In the genomic region with DNA sequence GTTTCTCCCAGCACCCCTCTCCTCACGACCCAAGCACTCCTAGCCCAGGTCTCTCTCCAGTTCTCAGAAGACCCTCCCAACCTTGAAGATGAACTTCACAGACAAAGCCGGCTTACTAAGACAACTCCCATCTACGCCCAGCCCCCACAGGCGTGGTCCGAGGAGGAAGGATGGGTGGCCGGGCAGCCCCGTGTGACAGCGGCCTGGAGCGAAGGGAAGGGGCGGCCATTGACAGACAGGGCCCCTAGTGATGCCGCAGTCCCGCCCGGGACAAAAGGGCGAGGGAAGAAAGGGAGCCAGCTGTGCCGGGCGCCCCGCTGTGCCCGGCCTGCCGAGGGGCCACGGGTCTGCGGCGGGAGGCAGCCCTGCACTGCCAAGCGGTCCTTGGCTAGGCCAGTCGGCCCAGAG, we compare ENCODE assay signal across 22 cellular contexts. TPM values are rescaled to one million over a fixed set of nuclear protein-coding genes. Genes with fewer than 3 reads are reported as not detected.
DNase-seq lines count a peak whose midpoint lies in the region; ATAC-seq, FAIRE-seq and TF ChIP-seq lines count a peak whose summit lies in the region.
"Had no signal": no experiment of that assay in that cellular context is flagged by ENCODE, and none has a peak within 500 bp of the region (broad histone marks: within the 10 kb centered on the region; RNA-seq: fewer than 3 reads in every experiment).

No MANE protein-coding gene starts in this region.

- peak overlapping the region; percentile 44; the same call in 1 of the 2 replicates for H3K9ac ChIP-seq in ES-I3 (ENCODE audit: low read depth, low read length)
- no peak overlapping the region for H3K9ac ChIP-seq in iPS-18a (ENCODE audit: low read length)

- H3K36me3 ChIP-seq in ES-I3 (ENCODE audit: insufficient read depth, low read length): no peaks in the 10 kb centered on the region
- no peaks in the 10 kb centered on the region for H3K36me3 ChIP-seq in iPS-18a (ENCODE audit: control insufficient read depth, low read depth, low read length)
- H3K36me3 ChIP-seq in psoas muscle (ENCODE audit: insufficient read depth in 1 of 2, low read depth in 1 of 2): no peaks in the 10 kb centered on the region
- H3K36me3 ChIP-seq: HAP-1, SJSA1 had no signal

- no peak for ATAC-seq in WTC11
- no peak for ATAC-seq in psoas muscle
- ATAC-seq: K562, PC-3 had no signal

- H3K27ac Mint-ChIP-seq in WTC11: no peak overlapping the region

- intact Hi-C loops in psoas muscle (cut with DNase I): no loop called here

- H3K9me3 Mint-ChIP-seq in WTC11: no peaks in the 10 kb centered on the region

- CTCF ChIA-PET in WTC11 (lab: Charles Lee): interaction anchor here (1.6 kb wide), 1 partner anchor 9 kb away, joined by 5 read pairs; no protein-coding TSS in a partner anchor

- H3K9me3 ChIP-seq in ES-I3 (ENCODE audit: control insufficient read depth, insufficient read depth, low read length) (no peaks in the 10 kb centered on the region), iPS-18a (ENCODE audit: control insufficient read depth, low read depth, low read length) (no peaks in the 10 kb centered on the region), psoas muscle (no peaks in the 10 kb centered on the region)
- H3K9me3 ChIP-seq: HAP-1 had no signal

- H3K27me3 Mint-ChIP-seq in WTC11 (ENCODE audit: low read depth): peaks cover 100% of the 10 kb centered on the region

- H3K27ac ChIP-seq in iPS-18a (ENCODE audit: low read length): no peak overlapping the region
- H3K27ac ChIP-seq in psoas muscle: no peak overlapping the region
- H3K27ac ChIP-seq: HL-60, SJSA1 had no signal

- peaks cover 100% of the 10 kb centered on the region for H3K27me3 ChIP-seq in iPS-18a (ENCODE audit: control insufficient read depth, insufficient read depth, low read length)
- H3K27me3 ChIP-seq in psoas muscle (ENCODE audit: insufficient read depth in 3 of 3, low read length in 2 of 3): peaks cover 0 to 96% (median 22%) of the 10 kb centered on the region in 3 donors

- WGBS in psoas muscle, 3 donors: 5 to 17% (median 9%) methylated on average over 22 to 24 of the region's 24 CpGs

- peaks cover 83% of the 10 kb centered on the region for H3K4me1 Mint-ChIP-seq in WTC11

- H3K36me3 Mint-ChIP-seq in WTC11: no peaks in the 10 kb centered on the region

- H3K4me3 ChIP-seq in iPS-18a (ENCODE audit: low read length) (peak overlapping the region; percentile 45), psoas muscle (peak overlapping the region; percentile 26)
- H3K4me3 ChIP-seq: HAP-1, K562, SJSA1 had no signal

- DNase-seq in WTC11 (ENCODE audit: low spot score): peak; percentile 54
- no peak for DNase-seq in psoas muscle
- DNase-seq in COLO668 (lab: John Stamatoyannopoulos, UW; ENCODE audit: unreplicated experiment): no peak
- no peak for DNase-seq in SW 1271 (lab: John Stamatoyannopoulos, UW)
- DNase-seq in RCC 7860 (ENCODE audit: low spot score): no peak
- DNase-seq in SHP77 (lab: John Stamatoyannopoulos, UW): no peak
- DNase-seq: C1 segment of cervical spinal cord, MV-4-11, NCI-H1417 treated with DMSO at 0.1 percent for 48 hours, NCI-H2029 treated with DMSO at 0.1 percent for 48 hours, NCI-H510A, NCI-H774, PC-3 had no signal

- peak overlapping the region; percentile 59 for H3K4me3 Mint-ChIP-seq in WTC11

- H3K4me1 ChIP-seq in ES-I3 (ENCODE audit: insufficient read depth, low read length): peaks cover 17% of the 10 kb centered on the region
- peaks cover 44% of the 10 kb centered on the region for H3K4me1 ChIP-seq in iPS-18a (ENCODE audit: control insufficient read depth, low read depth, low read length)
- H3K4me1 ChIP-seq in psoas muscle: no peaks in the 10 kb centered on the region
- H3K4me1 ChIP-seq: HAP-1, SJSA1 had no signal

- TF ChIP-seq CTCF in WTC11 (IDR thresholded peaks at IDR 0.05): no peak
- no peak for TF ChIP-seq CTCF in psoas muscle (IDR thresholded peaks at IDR 0.05)

- FAIRE-seq in RCC 7860 (lab: Jason Lieb, UNC): no peak
- FAIRE-seq: A204.1, GM19239, HTR-8/SVneo, K562 had no signal

- POLR2A ChIA-PET in WTC11 (lab: Charles Lee): no interaction called here

TF ChIP-seq in WTC11, 78 proteins besides CTCF, POLR2A, EP300 and RAD21:
- TF ChIP-seq ZNF423 (CRISPR knock-in tag; IDR thresholded peaks at IDR 0.05) (peak; percentile 81), MXD4 (CRISPR knock-in tag; IDR thresholded peaks at IDR 0.05; ENCODE audit: borderline replicate concordance) (no peak), TEAD4 (CRISPR knock-in tag; IDR thresholded peaks at IDR 0.05) (no peak)

RNA-seq across cellular contexts. Expression of gene PAX7, which starts 6.9 kb away (rescaled TPM):
- total RNA-seq in WTC11 (2021) (0.24 to 0.73 TPM (median 0.37 TPM) in 3 replicates), psoas muscle (10 to 100 TPM in 1 of 4 donors, 1 to 10 TPM in 3; 2.6 to 11.7 (median 5.4) TPM)
- 1 to 10 TPM; 1.7 to 3.3 (median 2.7) TPM for polyA plus RNA-seq in psoas muscle
- total RNA-seq: K562, PC-3, SJSA1 had no signal
- polyA plus RNA-seq: K562 had no signal
